In genomic region chr11:1480191-1480554, GRCh38 we compare ENCODE assay signal across 19 cellular contexts. TPM values are rescaled to one million over a fixed set of nuclear protein-coding genes. Genes with fewer than 3 reads are reported as not detected.
A peak's percentile ranks its signal among the peaks of the same experiment; 100 is the strongest.
DNase-seq lines count a peak whose midpoint lies in the region; TF ChIP-seq lines count a peak whose summit lies in the region.
"Had no signal": no experiment of that assay in that cellular context is flagged by ENCODE, and none has a peak within 500 bp of the region (broad histone marks: within the 10 kb centered on the region; RNA-seq: fewer than 3 reads in every experiment).

No MANE protein-coding gene starts in this region.

- H3K36me3 ChIP-seq in BE2C: no peaks in the 10 kb centered on the region
- H3K36me3 ChIP-seq in neuronal stem cell (replicated peaks in 1 of 2; ENCODE audit: control insufficient read depth in 2 of 2, insufficient read depth in 2 of 2, low read length in 2 of 2): peaks cover 10 to 23% of the 10 kb centered on the region in 2 donors
- peaks cover 43 to 47% of the 10 kb centered on the region in 2 donors for H3K36me3 ChIP-seq in stomach smooth muscle (ENCODE audit: control insufficient read depth in 2 of 2, insufficient read depth in 2 of 2, low read length in 2 of 2)

- no peak overlapping the region for H4K91ac ChIP-seq in neuronal stem cell (ENCODE audit: low read depth, low read length, poor library complexity)

- H3K9ac ChIP-seq in neuronal stem cell (ENCODE audit: low read depth, low read length, poor library complexity) (no peak overlapping the region), stomach smooth muscle (ENCODE audit: low read length in 2 of 2) (peak overlapping the region in 1 of 2 donors; percentile 23)

- H3K27ac Mint-ChIP-seq in endothelial cell (ENCODE audit: unreplicated experiment): no peak overlapping the region
- H3K27ac Mint-ChIP-seq: CD4-positive, alpha-beta T cell; GM23338 had no signal

- H3K4me2 ChIP-seq in neuronal stem cell (ENCODE audit: insufficient read depth, low read length, poor library complexity, severe bottlenecking): no peak overlapping the region
- H3K4me2 ChIP-seq: GM23338 had no signal

- no peak overlapping the region for H2BK15ac ChIP-seq in neuronal stem cell (ENCODE audit: low read length)

- H3K79me1 ChIP-seq in neuronal stem cell (ENCODE audit: low read depth, low read length): peaks cover 13% of the 10 kb centered on the region

- H2BK12ac ChIP-seq in neuronal stem cell (ENCODE audit: low read length): no peak overlapping the region

- H3K27me3 Mint-ChIP-seq in endothelial cell (ENCODE audit: unreplicated experiment): peaks cover 1% of the 10 kb centered on the region
- H3K27me3 Mint-ChIP-seq: CD4-positive, alpha-beta T cell had no signal

- H3K9me3 ChIP-seq in BE2C (no peaks in the 10 kb centered on the region), neuronal stem cell (replicated peaks in 1 of 2; ENCODE audit: control insufficient read depth in 2 of 2, insufficient read depth in 1 of 2, low read depth in 1 of 2, low read length in 2 of 2) (no peaks in the 10 kb centered on the region), stomach smooth muscle (ENCODE audit: control insufficient read depth in 2 of 2, low read length in 2 of 2) (no peaks in the 10 kb centered on the region)

- H2BK5ac ChIP-seq in neuronal stem cell (ENCODE audit: low read length): no peak overlapping the region

- TF ChIP-seq CTCF in BE2C (IDR thresholded peaks at IDR 0.05; ENCODE audit: low read depth, low read length) (no peak), endothelial cell (IDR thresholded peaks at IDR 0.05; ENCODE audit: unreplicated experiment) (no peak)

- no peak overlapping the region for H3K4ac ChIP-seq in neuronal stem cell (ENCODE audit: low read length)

- DNase-seq in BE2C: peak; percentile 0
- DNase-seq in endothelial cell (ENCODE audit: low spot score): no peak
- no peak for DNase-seq in neuronal stem cell (ENCODE audit: low spot score)
- no peak for DNase-seq in mesenteric fat pad (ENCODE audit: low spot score)
- DNase-seq in NOMO-1 (lab: John Stamatoyannopoulos, UW; ENCODE audit: unreplicated experiment in 2 of 2): no peak
- DNase-seq in activated CD4-positive, alpha-beta T cell treated with anti-CD3 and anti-CD28 coated beads, Interleukin-2, amount 50 U/mL, for 4 hours: no peak
- no peak for DNase-seq in NCI-H2029 treated with DMSO at 0.1 percent for 48 hours (lab: John Stamatoyannopoulos, UW)
- DNase-seq: CD4-positive, alpha-beta T cell; DMS153; GDM1; HCEC 1CT; NCI-H1092 treated with DMSO at 0.1 percent for 48 hours; NCI-H146; NCI-H2081 treated with DMSO at 0.1 percent for 48 hours; NK-92 treated with Interleukin-12 subunit alpha and Interleukin-12 subunit beta, amount 100 ng/mL, for 24 hours; SHP77 had no signal

- no peak overlapping the region for H2AFZ ChIP-seq in neuronal stem cell (ENCODE audit: low read length)
- H2AFZ ChIP-seq: GM23338 had no signal

- H3K4me3 ChIP-seq in BE2C (ENCODE audit: low read depth, low read length) (no peak overlapping the region), neuronal stem cell (ENCODE audit: low read length in 2 of 2) (no peak overlapping the region), stomach smooth muscle (ENCODE audit: low read length in 2 of 2) (no peak overlapping the region)
- H3K4me3 ChIP-seq: GM23338, K562 had no signal

- no peak overlapping the region for H2AK5ac ChIP-seq in neuronal stem cell (ENCODE audit: low read depth, low read length)

- H3K18ac ChIP-seq in neuronal stem cell (ENCODE audit: low read length): no peak overlapping the region

- H3K27me3 ChIP-seq in BE2C (no peaks in the 10 kb centered on the region), neuronal stem cell (ENCODE audit: control insufficient read depth in 3 of 3, insufficient read depth in 3 of 3, low read depth in 1 of 3, low read length in 3 of 3) (no peaks in the 10 kb centered on the region), stomach smooth muscle (ENCODE audit: control insufficient read depth in 1 of 2, insufficient read depth in 2 of 2, low read length in 2 of 2) (no peaks in the 10 kb centered on the region)

- H2BK120ac ChIP-seq in neuronal stem cell (ENCODE audit: low read depth, low read length): no peak overlapping the region

- peaks cover 8% of the 10 kb centered on the region for H3K36me3 Mint-ChIP-seq in endothelial cell (ENCODE audit: low read depth, unreplicated experiment)

- no CpG with 5 or more reads among the region's 13 CpGs for WGBS in neuronal stem cell (ENCODE audit: extremely low coverage in 2 of 2, insufficient read length in 2 of 2, insufficient replicate concordance in 1 of 2), 2 donors

- no peaks in the 10 kb centered on the region for H3K9me3 Mint-ChIP-seq in endothelial cell (ENCODE audit: unreplicated experiment)
- H3K9me3 Mint-ChIP-seq: CD4-positive, alpha-beta T cell; GM23338 had no signal

- H3K23ac ChIP-seq in neuronal stem cell (ENCODE audit: low read depth, low read length, poor library complexity): peak overlapping the region; percentile 91

- peak overlapping the region; percentile 59 for H3K4me3 Mint-ChIP-seq in endothelial cell (ENCODE audit: unreplicated experiment)
- H3K4me3 Mint-ChIP-seq: CD4-positive, alpha-beta T cell; GM23338 had no signal

- H3K27ac ChIP-seq in neuronal stem cell (replicated peaks; ENCODE audit: low read length) (no peak overlapping the region), stomach smooth muscle (ENCODE audit: low read length) (peak overlapping the region; percentile 97)

- H3K4me1 Mint-ChIP-seq in endothelial cell (ENCODE audit: unreplicated experiment): peaks cover 2% of the 10 kb centered on the region
- H3K4me1 Mint-ChIP-seq: GM23338 had no signal

- no peak overlapping the region for H3K14ac ChIP-seq in neuronal stem cell (ENCODE audit: low read length)

- H4K8ac ChIP-seq in neuronal stem cell (ENCODE audit: low read depth, low read length): no peak overlapping the region

- no peaks in the 10 kb centered on the region for H3K4me1 ChIP-seq in BE2C
- peaks cover 0 to 14% of the 10 kb centered on the region in 2 donors for H3K4me1 ChIP-seq in neuronal stem cell (ENCODE audit: control insufficient read depth in 2 of 2, insufficient read depth in 1 of 2, low read depth in 1 of 2, low read length in 2 of 2)
- H3K4me1 ChIP-seq in stomach smooth muscle (ENCODE audit: control insufficient read depth, insufficient read depth, low read length): peaks cover 74% of the 10 kb centered on the region

RNA-seq across cellular contexts. Expression of gene MOB2, which starts 6.4 kb away (rescaled TPM):
- 46.1 TPM for polyA plus RNA-seq in BE2C (2012; ENCODE audit: insufficient read depth, insufficient read length, low read depth)
- total RNA-seq in endothelial cell (ENCODE audit: unreplicated experiment) (37.5 TPM), mesenteric fat pad (39.8 TPM)
- polyA plus RNA-seq in neuronal stem cell (2013, experiment 1 of 2): 11.1 TPM
- 11.5 TPM for polyA plus RNA-seq in neuronal stem cell (2013, experiment 2 of 2)
